ENCODE assay signal across 12 cellular contexts in genomic region chr10:69968830-69969229, GRCh38.
DNase-seq lines count a peak whose midpoint lies in the region; ATAC-seq and TF ChIP-seq lines count a peak whose summit lies in the region.
"Had no signal": no experiment of that assay in that cellular context is flagged by ENCODE, and none has a peak within 500 bp of the region (broad histone marks: within the 10 kb centered on the region; RNA-seq: fewer than 3 reads in every experiment).

No MANE protein-coding gene starts in this region.

- POLR2A ChIA-PET in Caco-2 (lab: Charles Lee): interaction anchor here (1.4 kb wide), 1 partner anchor 178 kb away, joined by 3 read pairs; the partner anchor contains the start of gene TYSND1

- no peaks in the 10 kb centered on the region for H3K36me3 ChIP-seq in Caco-2 (ENCODE audit: control insufficient read depth, insufficient read depth, low read length)
- H3K36me3 ChIP-seq: adrenal gland had no signal

- no peaks in the 10 kb centered on the region for H3K9me3 ChIP-seq in Caco-2
- H3K9me3 ChIP-seq: adrenal gland had no signal

- BruUV-seq in Caco-2 (replicated peaks; lab: Mats Ljungman, UMichigan): no TSS peak

- no peaks in the 10 kb centered on the region for H3K9me3 Mint-ChIP-seq in Caco-2 (ENCODE audit: unreplicated experiment)
- H3K9me3 Mint-ChIP-seq: natural killer cell treated with Interleukin-12 subunit alpha and Interleukin-12 subunit beta and Interleukin-15 and Interleukin-18, amount 100 ng/mL, for 72 hours had no signal

- no peak overlapping the region for H3K4me3 Mint-ChIP-seq in Caco-2 (ENCODE audit: unreplicated experiment)
- H3K4me3 Mint-ChIP-seq: natural killer cell treated with Interleukin-12 subunit alpha and Interleukin-12 subunit beta and Interleukin-15 and Interleukin-18, amount 100 ng/mL, for 72 hours had no signal

- ATAC-seq in HG02973 (IDR thresholded peaks at IDR 0.05; ENCODE audit: unreplicated experiment) (no peak), HG03460 (IDR thresholded peaks at IDR 0.05; ENCODE audit: unreplicated experiment) (no peak), GM18907 (IDR thresholded peaks at IDR 0.05; ENCODE audit: unreplicated experiment) (no peak)
- ATAC-seq: natural killer cell treated with Interleukin-12 subunit alpha and Interleukin-12 subunit beta and Interleukin-15 and Interleukin-18, amount 100 ng/mL, for 72 hours had no signal

- H3K27me3 Mint-ChIP-seq in Caco-2 (ENCODE audit: insufficient read depth, unreplicated experiment): peaks cover 34% of the 10 kb centered on the region

- DNase-seq in Caco-2: peak in 1 of 2 experiments; percentile 65
- DNase-seq in LHCN-M2 (ENCODE audit: low read depth): peak; percentile 9
- DNase-seq in amniotic epithelial cell (ENCODE audit: low read depth): peak; percentile 9
- peak; percentile 74 for DNase-seq in left kidney (ENCODE audit: low read depth, low spot score)
- DNase-seq in activated CD4-positive, alpha-beta T cell treated with anti-CD3 and anti-CD28 coated beads for 1 hour: no peak
- DNase-seq: activated CD4-positive, CD25-positive, alpha-beta regulatory T cell treated with anti-CD3 and anti-CD28 coated beads, Interleukin-2, amount 50 U/mL, for 72 hours; adrenal gland; GF-D8 had no signal

- H3K4me3 ChIP-seq in Caco-2 (ENCODE audit: low read depth, low read length): no peak overlapping the region
- H3K4me3 ChIP-seq: adrenal gland had no signal

- no peaks in the 10 kb centered on the region for H3K36me3 Mint-ChIP-seq in Caco-2 (ENCODE audit: insufficient read depth, unreplicated experiment)
- H3K36me3 Mint-ChIP-seq: natural killer cell treated with Interleukin-12 subunit alpha and Interleukin-12 subunit beta and Interleukin-15 and Interleukin-18, amount 100 ng/mL, for 72 hours had no signal

- intact Hi-C loops in Caco-2 (cut with micrococcal nuclease; ENCODE audit: unreplicated experiment): loop anchor here (1.0 to 2.0 kb wide), 3 partner anchors 116 to 177 kb away; partner anchors contain the start of gene TYSND1

- CTCF ChIA-PET in Caco-2 (lab: Charles Lee): interaction anchor here (0.6 to 1.7 kb wide), 5 partner anchors 11 to 1527 kb away, joined by 3 to 11 read pairs (median 4); partner anchors contain the start of gene TYSND1

- peak; percentile 32 to 79 for TF ChIP-seq CTCF in Caco-2 (IDR thresholded peaks at IDR 0.05; ENCODE audit: insufficient read depth in 1 of 2, low read depth in 1 of 2, low read length in 1 of 2, severe bottlenecking in 1 of 2, unreplicated experiment in 1 of 2)

- no peak overlapping the region for H3K27ac Mint-ChIP-seq in Caco-2 (ENCODE audit: unreplicated experiment)
- H3K27ac Mint-ChIP-seq: natural killer cell treated with Interleukin-12 subunit alpha and Interleukin-12 subunit beta and Interleukin-15 and Interleukin-18, amount 100 ng/mL, for 72 hours had no signal

- H3K4me1 Mint-ChIP-seq in Caco-2 (ENCODE audit: low read depth, unreplicated experiment): no peaks in the 10 kb centered on the region

- H3K4me1 ChIP-seq in Caco-2: no peaks in the 10 kb centered on the region
- H3K4me1 ChIP-seq: adrenal gland had no signal

- H3K27me3 ChIP-seq in Caco-2 (replicated peaks; ENCODE audit: control insufficient read depth, insufficient read depth, low read length): peaks cover 2% of the 10 kb centered on the region
- H3K27me3 ChIP-seq: adrenal gland had no signal
